In genomic region chr1:46558141-46558963, GRCh38 we compare ENCODE assay signal across 1 cellular context.
TF ChIP-seq lines count a peak whose summit lies in the region.

No MANE protein-coding gene starts in this region.

TF ChIP-seq in SK-N-SH, 30 proteins besides CTCF, POLR2A, EP300 and RAD21 (continued from another document):
- TF ChIP-seq REST (IDR thresholded peaks at IDR 0.05; ENCODE audit: low read depth, low read length) (no peak), FOXJ3 (CRISPR knock-in tag; IDR thresholded peaks at IDR 0.05) (no peak), FOSL2 (IDR thresholded peaks at IDR 0.05; ENCODE audit: borderline replicate concordance, low read depth) (no peak)
